ENCODE assay signal across 8 cellular contexts in genomic region chr14:21093769-21094681, GRCh38. TPM values are rescaled to one million over a fixed set of nuclear protein-coding genes. Genes with fewer than 3 reads are reported as not detected.
A peak's percentile ranks its signal among the peaks of the same experiment; 100 is the strongest.
DNase-seq lines count a peak whose midpoint lies in the region; ATAC-seq, FAIRE-seq and TF ChIP-seq lines count a peak whose summit lies in the region.
"Had no signal": no experiment of that assay in that cellular context is flagged by ENCODE, and none has a peak within 500 bp of the region (broad histone marks: within the 10 kb centered on the region; RNA-seq: fewer than 3 reads in every experiment).

No MANE protein-coding gene starts in this region.

- ATAC-seq in HepG2, result no peak

- FAIRE-seq in RCC 7860 (lab: Jason Lieb, UNC) (peak; percentile 16), HepG2 (lab: Jason Lieb, UNC) (no peak)

- TF ChIP-seq EP300 in HepG2 (IDR thresholded peaks at IDR 0.05; ENCODE audit: low read depth in 2 of 2, low read length in 2 of 2) (no peak), HepG2 (CRISPR knock-in tag; IDR thresholded peaks at IDR 0.05; ENCODE audit: borderline replicate concordance) (no peak)

- H3K4me2 ChIP-seq in HepG2 (ENCODE audit: low read depth, low read length), result no peak overlapping the region

- H3K36me3 ChIP-seq in HepG2 (replicated peaks in 1 of 2; ENCODE audit: control insufficient read depth in 1 of 2, insufficient read depth in 2 of 2, low read length in 2 of 2) (peaks cover 20 to 36% of the 10 kb centered on the region in 2 experiments), left ventricle myocardium inferior (peaks cover 38% of the 10 kb centered on the region)

- H3K27ac ChIP-seq in HepG2 (ENCODE audit: extremely low read length, insufficient read depth, low read length) (no peak overlapping the region), left ventricle myocardium inferior (replicated peaks) (no peak overlapping the region)

- intact Hi-C loops in HepG2 (cut with micrococcal nuclease; ENCODE audit: unreplicated experiment), result no loop called here
- intact Hi-C loops in left ventricle myocardium inferior (cut with micrococcal nuclease), result no loop called here

- TF ChIP-seq POLR2A in HepG2 (IDR thresholded peaks at IDR 0.05; ENCODE audit: insufficient read depth in 1 of 2, low read depth in 2 of 2, low read length in 2 of 2), result no peak

- no TSS peak for BruUV-seq in HepG2 (replicated peaks; lab: Mats Ljungman, UMichigan)

- TF ChIP-seq RAD21 in HepG2 (CRISPR knock-in tag; IDR thresholded peaks at IDR 0.05), result no peak

- in situ Hi-C loops in GM13977 (cut with MboI; ENCODE audit: low pct_unique_long_range_greater_than_20kb, low sequenced_read_pairs, unreplicated experiment) (no loop called here), HepG2 (cut with HindIII; ENCODE audit: extremely low pct_ligation_motif_present, low pct_unique_long_range_greater_than_20kb) (no loop called here)

- no peak for TF ChIP-seq CTCF in GM13977 (IDR thresholded peaks at IDR 0.05; ENCODE audit: extremely low read depth, insufficient read depth, missing control alignments)
- no peak for TF ChIP-seq CTCF in HepG2 (CRISPR knock-in tag; IDR thresholded peaks at IDR 0.05)
- no peak for TF ChIP-seq CTCF in left ventricle myocardium inferior (IDR thresholded peaks at IDR 0.05; ENCODE audit: borderline replicate concordance)

- H3K79me2 ChIP-seq in HepG2 (ENCODE audit: insufficient read depth, low read length), result peaks cover 30% of the 10 kb centered on the region

- no peak overlapping the region for H3K9ac ChIP-seq in HepG2 (ENCODE audit: insufficient read depth, low read depth, low read length)

- WGBS in HepG2 (ENCODE audit: low lambda C conversion rate), result 92% methylated on average over 7 of the region's 7 CpGs

- H2AFZ ChIP-seq in HepG2 (ENCODE audit: low read length), result no peak overlapping the region

- CTCF ChIA-PET in HepG2 (lab: Yijun Ruan, JAX; ENCODE audit: low intra/inter-chr PET ratio, low total read pairs), result interaction anchor here (3.0 to 12.2 kb wide), 4 partner anchors 12 to 80 kb away, joined by 14 to 320 read pairs (median 154); partner anchors contain the start of gene ARHGEF40

- DNase-seq in GM13977 (ENCODE audit: low spot score) (peak; percentile 18), RCC 7860 (ENCODE audit: low spot score) (peak; percentile 38), HepG2 (ENCODE audit: low spot score) (no peak), HK-2 (ENCODE audit: unreplicated experiment) (no peak), left ventricle myocardium inferior (no peak), GDM1 (lab: John Stamatoyannopoulos, UW) (no peak)
- DNase-seq: activated T-cell treated with anti-CD3 and anti-CD28 coated beads, Interleukin-2, amount 50 U/mL, for 24 hours had no signal

- H3K4me1 ChIP-seq in HepG2 (ENCODE audit: insufficient read depth, low read length), result peaks cover 42% of the 10 kb centered on the region
- H3K4me1 ChIP-seq in left ventricle myocardium inferior, result peaks cover 45% of the 10 kb centered on the region

- no peaks in the 10 kb centered on the region for H3K9me3 ChIP-seq in HepG2 (ENCODE audit: low read length)
- no peaks in the 10 kb centered on the region for H3K9me3 ChIP-seq in left ventricle myocardium inferior (replicated peaks)

- H4K20me1 ChIP-seq in HepG2 (ENCODE audit: insufficient read depth, low read length), result peaks cover 8% of the 10 kb centered on the region; the same call in 1 of the 2 replicates

- H3K27me3 ChIP-seq in HepG2 (ENCODE audit: control insufficient read depth in 1 of 2, insufficient read depth in 2 of 2, low read length in 2 of 2), result no peaks in the 10 kb centered on the region; a peak in 1 of 5 replicates
- no peaks in the 10 kb centered on the region for H3K27me3 ChIP-seq in left ventricle myocardium inferior (ENCODE audit: low read depth)

- H3K4me3 ChIP-seq in HepG2 (replicated peaks in 1 of 3; ENCODE audit: insufficient read depth in 1 of 3, low read depth in 2 of 3, low read length in 3 of 3) (no peak overlapping the region), left ventricle myocardium inferior (no peak overlapping the region)

- POLR2A ChIA-PET in HepG2 (lab: Yijun Ruan, JAX), result interaction anchor here (0.9 to 7.8 kb wide), 6 partner anchors 10 to 79 kb away, joined by 3 to 91 read pairs (median 12); partner anchors contain the start of gene ARHGEF40

RNA-seq across cellular contexts. Expression of gene ZNF219, which starts 4.4 kb away (rescaled TPM):
- total RNA-seq in HepG2 (2016; rRNA removed; fragmentation: Illumina TruSeq; extraction: Trizol) (21.0 and 36.6 TPM in 2 replicates), left ventricle myocardium inferior (44.9 TPM)
- 20.7 and 21.8 TPM in 2 replicates for total RNA-seq in HepG2 (2016; cell fraction: cytosol; rRNA removed; fragmentation: Illumina TruSeq; extraction: Trizol; ENCODE audit: low read depth)
- 19.3 and 35.8 TPM in 2 replicates for total RNA-seq in HepG2 (2016; cell fraction: insoluble cytoplasmic fraction; rRNA removed; fragmentation: Illumina TruSeq; extraction: Trizol)
- 53.1 and 55.3 TPM in 2 replicates for total RNA-seq in HepG2 (2016; cell fraction: membrane; rRNA removed; fragmentation: Illumina TruSeq; extraction: Trizol)
- total RNA-seq in HepG2 (2016; cell fraction: nucleus; rRNA removed; fragmentation: Illumina TruSeq; extraction: Trizol), result 26.4 and 33.6 TPM in 2 replicates
- 34.5 and 42.2 TPM in 2 replicates for polyA plus RNA-seq in HepG2 (2011; rRNA removed)
- 26.6 and 62.4 TPM in 2 replicates for polyA plus RNA-seq in HepG2 (2011; cell fraction: cytosol; rRNA removed)
- 171 and 203 TPM in 2 replicates for polyA plus RNA-seq in HepG2 (2011; cell fraction: nucleus; rRNA removed)
- 21.1 and 23.1 TPM in 2 replicates for polyA plus RNA-seq in HepG2 (2012)
- polyA plus RNA-seq in HepG2 (2016; cell fraction: cytosol; fragmentation: Illumina TruSeq; extraction: Trizol; ENCODE audit: low read depth), result 37.9 and 42.6 TPM in 2 replicates
- polyA plus RNA-seq in HepG2 (2016; cell fraction: insoluble cytoplasmic fraction; fragmentation: Illumina TruSeq; extraction: Trizol; ENCODE audit: low read depth), result 34.5 and 39.2 TPM in 2 replicates
- polyA plus RNA-seq in HepG2 (2016; cell fraction: membrane; fragmentation: Illumina TruSeq; extraction: Trizol; ENCODE audit: low read depth), result 72.9 and 82.3 TPM in 2 replicates
- 76.4 and 80.2 TPM in 2 replicates for polyA plus RNA-seq in HepG2 (2016; cell fraction: nucleus; fragmentation: Illumina TruSeq; extraction: Trizol; ENCODE audit: insufficient read depth, low read depth)
- polyA minus RNA-seq in HepG2 (2011; rRNA and poly(A)+ RNA removed; ENCODE audit: low replicate concordance), result 41.2 and 86.7 TPM in 2 replicates
- 20.3 and 21.8 TPM in 2 replicates for polyA minus RNA-seq in HepG2 (2011; cell fraction: cytosol; rRNA and poly(A)+ RNA removed)
- 61.3 and 63.0 TPM in 2 replicates for polyA minus RNA-seq in HepG2 (2011; cell fraction: nucleus; rRNA and poly(A)+ RNA removed)

RNA-seq across cellular contexts. Expression of gene TMEM253, which starts 6.8 kb away (rescaled TPM):
- 0.29 TPM in 1 of 2 replicates, not detected in the other for total RNA-seq in HepG2 (2016; rRNA removed; fragmentation: Illumina TruSeq; extraction: Trizol)
- total RNA-seq in HepG2 (2016; cell fraction: cytosol; rRNA removed; fragmentation: Illumina TruSeq; extraction: Trizol; ENCODE audit: low read depth), result 0.20 TPM in 1 of 2 replicates, not detected in the other
- 0.16 and 0.17 TPM in 2 replicates for total RNA-seq in HepG2 (2016; cell fraction: insoluble cytoplasmic fraction; rRNA removed; fragmentation: Illumina TruSeq; extraction: Trizol)
- 0.21 and 0.25 TPM in 2 replicates for total RNA-seq in HepG2 (2016; cell fraction: membrane; rRNA removed; fragmentation: Illumina TruSeq; extraction: Trizol)
- total RNA-seq in HepG2 (2016; cell fraction: nucleus; rRNA removed; fragmentation: Illumina TruSeq; extraction: Trizol), result 0.60 and 0.68 TPM in 2 replicates
- 0.45 and 0.65 TPM in 2 replicates for polyA plus RNA-seq in HepG2 (2011; rRNA removed)
- polyA plus RNA-seq in HepG2 (2011; cell fraction: cytosol; rRNA removed), result 0.19 and 0.23 TPM in 2 replicates
- polyA plus RNA-seq in HepG2 (2011; cell fraction: nucleus; rRNA removed), result 1.1 and 2.0 TPM in 2 replicates
- polyA plus RNA-seq in HepG2 (2012), result 0.66 and 0.69 TPM in 2 replicates
- 0.52 and 0.61 TPM in 2 replicates for polyA plus RNA-seq in HepG2 (2016; cell fraction: cytosol; fragmentation: Illumina TruSeq; extraction: Trizol; ENCODE audit: low read depth)
- 0.40 and 0.95 TPM in 2 replicates for polyA plus RNA-seq in HepG2 (2016; cell fraction: insoluble cytoplasmic fraction; fragmentation: Illumina TruSeq; extraction: Trizol; ENCODE audit: low read depth)
- 0.92 and 1.2 TPM in 2 replicates for polyA plus RNA-seq in HepG2 (2016; cell fraction: membrane; fragmentation: Illumina TruSeq; extraction: Trizol; ENCODE audit: low read depth)
- 0.88 and 0.92 TPM in 2 replicates for polyA plus RNA-seq in HepG2 (2016; cell fraction: nucleus; fragmentation: Illumina TruSeq; extraction: Trizol; ENCODE audit: insufficient read depth, low read depth)
- polyA minus RNA-seq in HepG2 (2011; rRNA and poly(A)+ RNA removed; ENCODE audit: low replicate concordance), result 1.0 and 3.5 TPM in 2 replicates
- polyA minus RNA-seq in HepG2 (2011; cell fraction: cytosol; rRNA and poly(A)+ RNA removed), result not detected in 2 replicates
- polyA minus RNA-seq in HepG2 (2011; cell fraction: nucleus; rRNA and poly(A)+ RNA removed), result 1.3 TPM in 1 of 2 replicates, not detected in the other
- total RNA-seq in left ventricle myocardium inferior, result 0.19 TPM
- total RNA-seq: temporal lobe had no signal

RNA-seq across cellular contexts. Expression of gene ARHGEF40, which starts 23.9 kb away (rescaled TPM):
- total RNA-seq in HepG2 (2016; rRNA removed; fragmentation: Illumina TruSeq; extraction: Trizol) (18.5 and 28.1 TPM in 2 replicates), left ventricle myocardium inferior (21.3 TPM)
- 5.0 and 7.1 TPM in 2 replicates for total RNA-seq in HepG2 (2016; cell fraction: cytosol; rRNA removed; fragmentation: Illumina TruSeq; extraction: Trizol; ENCODE audit: low read depth)
- total RNA-seq in HepG2 (2016; cell fraction: insoluble cytoplasmic fraction; rRNA removed; fragmentation: Illumina TruSeq; extraction: Trizol), result 15.0 and 26.8 TPM in 2 replicates
- 8.4 and 8.6 TPM in 2 replicates for total RNA-seq in HepG2 (2016; cell fraction: membrane; rRNA removed; fragmentation: Illumina TruSeq; extraction: Trizol)
- total RNA-seq in HepG2 (2016; cell fraction: nucleus; rRNA removed; fragmentation: Illumina TruSeq; extraction: Trizol), result 32.3 and 36.7 TPM in 2 replicates
- polyA plus RNA-seq in HepG2 (2011; rRNA removed), result 78.1 and 97.1 TPM in 2 replicates
- polyA plus RNA-seq in HepG2 (2011; cell fraction: cytosol; rRNA removed), result 47.9 and 68.0 TPM in 2 replicates
- polyA plus RNA-seq in HepG2 (2011; cell fraction: nucleus; rRNA removed), result 243 and 248 TPM in 2 replicates
- 34.1 and 49.5 TPM in 2 replicates for polyA plus RNA-seq in HepG2 (2012)
- 2.9 and 3.7 TPM in 2 replicates for polyA plus RNA-seq in HepG2 (2016; cell fraction: cytosol; fragmentation: Illumina TruSeq; extraction: Trizol; ENCODE audit: low read depth)
- polyA plus RNA-seq in HepG2 (2016; cell fraction: insoluble cytoplasmic fraction; fragmentation: Illumina TruSeq; extraction: Trizol; ENCODE audit: low read depth), result 13.8 and 18.7 TPM in 2 replicates
- polyA plus RNA-seq in HepG2 (2016; cell fraction: membrane; fragmentation: Illumina TruSeq; extraction: Trizol; ENCODE audit: low read depth), result 5.9 and 7.3 TPM in 2 replicates
- 69.4 and 77.3 TPM in 2 replicates for polyA plus RNA-seq in HepG2 (2016; cell fraction: nucleus; fragmentation: Illumina TruSeq; extraction: Trizol; ENCODE audit: insufficient read depth, low read depth)
- 29.6 and 155 TPM in 2 replicates for polyA minus RNA-seq in HepG2 (2011; rRNA and poly(A)+ RNA removed; ENCODE audit: low replicate concordance)
- 32.6 and 33.5 TPM in 2 replicates for polyA minus RNA-seq in HepG2 (2011; cell fraction: cytosol; rRNA and poly(A)+ RNA removed)
- polyA minus RNA-seq in HepG2 (2011; cell fraction: nucleus; rRNA and poly(A)+ RNA removed), result 71.0 and 71.2 TPM in 2 replicates

RNA-seq across cellular contexts. Expression of gene RNASE8, which starts 36.4 kb away (rescaled TPM):
- total RNA-seq in HepG2 (2016; rRNA removed; fragmentation: Illumina TruSeq; extraction: Trizol) (not detected in 2 replicates), left ventricle myocardium inferior (not detected)
- not detected in 2 replicates for total RNA-seq in HepG2 (2016; cell fraction: cytosol; rRNA removed; fragmentation: Illumina TruSeq; extraction: Trizol; ENCODE audit: low read depth)
- not detected in 2 replicates for total RNA-seq in HepG2 (2016; cell fraction: insoluble cytoplasmic fraction; rRNA removed; fragmentation: Illumina TruSeq; extraction: Trizol)
- total RNA-seq in HepG2 (2016; cell fraction: membrane; rRNA removed; fragmentation: Illumina TruSeq; extraction: Trizol), result not detected in 2 replicates
- not detected in 2 replicates for total RNA-seq in HepG2 (2016; cell fraction: nucleus; rRNA removed; fragmentation: Illumina TruSeq; extraction: Trizol)
- polyA plus RNA-seq in HepG2 (2011; rRNA removed), result not detected in 2 replicates
- not detected in 2 replicates for polyA plus RNA-seq in HepG2 (2011; cell fraction: cytosol; rRNA removed)
- polyA plus RNA-seq in HepG2 (2011; cell fraction: nucleus; rRNA removed), result not detected in 2 replicates
- not detected in 2 replicates for polyA plus RNA-seq in HepG2 (2012)
- not detected in 2 replicates for polyA plus RNA-seq in HepG2 (2016; cell fraction: cytosol; fragmentation: Illumina TruSeq; extraction: Trizol; ENCODE audit: low read depth)
- polyA plus RNA-seq in HepG2 (2016; cell fraction: insoluble cytoplasmic fraction; fragmentation: Illumina TruSeq; extraction: Trizol; ENCODE audit: low read depth), result not detected in 2 replicates
- polyA plus RNA-seq in HepG2 (2016; cell fraction: membrane; fragmentation: Illumina TruSeq; extraction: Trizol; ENCODE audit: low read depth), result not detected in 2 replicates
- not detected in 2 replicates for polyA plus RNA-seq in HepG2 (2016; cell fraction: nucleus; fragmentation: Illumina TruSeq; extraction: Trizol; ENCODE audit: insufficient read depth, low read depth)
- not detected in 2 replicates for polyA minus RNA-seq in HepG2 (2011; rRNA and poly(A)+ RNA removed; ENCODE audit: low replicate concordance)
- not detected in 2 replicates for polyA minus RNA-seq in HepG2 (2011; cell fraction: cytosol; rRNA and poly(A)+ RNA removed)
- not detected in 2 replicates for polyA minus RNA-seq in HepG2 (2011; cell fraction: nucleus; rRNA and poly(A)+ RNA removed)
- total RNA-seq: temporal lobe had no signal

RNA-seq across cellular contexts. Expression of gene RNASE7, which starts 51.9 kb away (rescaled TPM):
- not detected in 2 replicates for total RNA-seq in HepG2 (2016; rRNA removed; fragmentation: Illumina TruSeq; extraction: Trizol)
- total RNA-seq in HepG2 (2016; cell fraction: cytosol; rRNA removed; fragmentation: Illumina TruSeq; extraction: Trizol; ENCODE audit: low read depth), result not detected in 2 replicates
- not detected in 2 replicates for total RNA-seq in HepG2 (2016; cell fraction: insoluble cytoplasmic fraction; rRNA removed; fragmentation: Illumina TruSeq; extraction: Trizol)
- total RNA-seq in HepG2 (2016; cell fraction: membrane; rRNA removed; fragmentation: Illumina TruSeq; extraction: Trizol), result not detected in 2 replicates
- not detected in 2 replicates for total RNA-seq in HepG2 (2016; cell fraction: nucleus; rRNA removed; fragmentation: Illumina TruSeq; extraction: Trizol)
- polyA plus RNA-seq in HepG2 (2011; rRNA removed), result 0.04 and 0.17 TPM in 2 replicates
- 0.04 and 0.06 TPM in 2 replicates for polyA plus RNA-seq in HepG2 (2011; cell fraction: cytosol; rRNA removed)
- 0.23 and 0.42 TPM in 2 replicates for polyA plus RNA-seq in HepG2 (2011; cell fraction: nucleus; rRNA removed)
- 0.41 and 1.6 TPM in 2 replicates for polyA plus RNA-seq in HepG2 (2012)
- polyA plus RNA-seq in HepG2 (2016; cell fraction: cytosol; fragmentation: Illumina TruSeq; extraction: Trizol; ENCODE audit: low read depth), result not detected in 2 replicates
- polyA plus RNA-seq in HepG2 (2016; cell fraction: insoluble cytoplasmic fraction; fragmentation: Illumina TruSeq; extraction: Trizol; ENCODE audit: low read depth), result not detected in 2 replicates
- not detected in 2 replicates for polyA plus RNA-seq in HepG2 (2016; cell fraction: membrane; fragmentation: Illumina TruSeq; extraction: Trizol; ENCODE audit: low read depth)
- polyA plus RNA-seq in HepG2 (2016; cell fraction: nucleus; fragmentation: Illumina TruSeq; extraction: Trizol; ENCODE audit: insufficient read depth, low read depth), result not detected in 2 replicates
- polyA minus RNA-seq in HepG2 (2011; rRNA and poly(A)+ RNA removed; ENCODE audit: low replicate concordance), result not detected in 2 replicates
- polyA minus RNA-seq in HepG2 (2011; cell fraction: cytosol; rRNA and poly(A)+ RNA removed), result not detected in 2 replicates
- not detected in 2 replicates for polyA minus RNA-seq in HepG2 (2011; cell fraction: nucleus; rRNA and poly(A)+ RNA removed)
- not detected for total RNA-seq in left ventricle myocardium inferior
- total RNA-seq: temporal lobe had no signal

Comparison
In these comparisons a context has a peak if more than half of its experiments do, and no peak if none do; other contexts are left out.
1. DNase-seq: peak in GM13977 (single experiment) and RCC 7860 (single experiment); none in HepG2 (single experiment), HK-2 (single experiment), left ventricle myocardium inferior (single experiment) and GDM1 (single experiment).